ENCODE assay signal across 1 cellular context in the genomic region with DNA sequence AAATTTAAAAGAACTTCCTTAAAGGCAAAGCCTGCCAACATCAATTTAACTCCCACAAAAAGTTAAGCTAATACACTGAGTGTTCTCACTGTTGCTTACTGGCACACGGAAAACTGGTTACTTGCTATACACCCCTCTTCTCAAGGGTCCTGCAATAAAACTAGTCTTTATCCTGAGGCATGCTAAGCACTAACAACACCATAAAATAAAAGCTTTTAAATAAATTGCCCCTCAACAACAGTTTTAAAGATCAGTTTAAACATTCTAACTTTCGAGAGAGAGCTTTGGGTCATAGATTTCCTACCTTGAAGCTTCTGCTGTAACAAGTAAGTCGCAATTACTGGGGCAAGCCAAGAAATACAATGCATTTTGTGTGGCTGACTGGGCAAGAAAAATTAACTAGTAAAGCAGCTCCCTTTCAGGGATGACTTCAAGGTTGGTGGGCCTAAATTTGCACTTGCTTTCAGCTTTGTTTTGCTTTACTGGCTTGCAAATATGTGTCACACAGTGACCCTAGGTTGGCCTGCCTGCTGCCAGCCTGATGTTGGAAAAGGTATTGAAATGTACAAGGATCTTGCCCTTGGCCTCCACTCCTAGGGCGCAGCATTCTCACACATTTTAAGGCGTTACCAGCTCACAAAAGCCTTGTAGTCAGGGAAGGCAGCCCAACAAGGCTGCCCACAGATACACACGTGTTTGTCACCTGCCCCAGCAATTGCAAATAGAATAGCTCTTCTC.
TF ChIP-seq lines count a peak whose summit lies in the region.

No MANE protein-coding gene starts in this region.

TF ChIP-seq in SK-N-SH treated with all-trans-retinoic acid at 6 μM for 48 hours, 23 proteins besides CTCF, POLR2A, EP300 and RAD21 (continued from another document):
- TF ChIP-seq CSRNP3 (CRISPR knock-in tag; IDR thresholded peaks at IDR 0.05), result no peak
